ENCODE assay signal across 8 cellular contexts in genomic region chr1:244665771-244666217, GRCh38. TPM values are rescaled to one million over a fixed set of nuclear protein-coding genes. Genes with fewer than 3 reads are reported as not detected.
DNase-seq lines count a peak whose midpoint lies in the region; ATAC-seq, FAIRE-seq and TF ChIP-seq lines count a peak whose summit lies in the region.

No MANE protein-coding gene starts in this region.

- ATAC-seq in GM19455 (IDR thresholded peaks at IDR 0.05; ENCODE audit: unreplicated experiment) (peak; percentile 67), HG03457 (IDR thresholded peaks at IDR 0.05; ENCODE audit: unreplicated experiment) (peak; percentile 84)

- TF ChIP-seq POLR2A in GM12891 (IDR thresholded peaks at IDR 0.05; ENCODE audit: low read depth, low read length), result no peak

- DNase-seq in AG10803 (ENCODE audit: low read depth), result peak; percentile 52
- peak; percentile 28 for DNase-seq in brain microvascular endothelial cell
- DNase-seq in activated effector memory CD4-positive, alpha-beta T cell treated with Interleukin-2 at 50 U/mL for 16 hours, result no peak
- no peak for DNase-seq in NCI-H446 (lab: John Stamatoyannopoulos, UW)
- DNase-seq in GM12891 (ENCODE audit: insufficient read length, low spot score), result no peak
- no peak for DNase-seq in NCI-H2227 (lab: John Stamatoyannopoulos, UW; ENCODE audit: unreplicated experiment)

- H3K27me3 ChIP-seq in brain microvascular endothelial cell (replicated peaks), result no peaks in the 10 kb centered on the region

- TF ChIP-seq CTCF in AG10803 (conservative IDR thresholded peaks at IDR 0.05; ENCODE audit: low read length) (no peak), brain microvascular endothelial cell (IDR thresholded peaks at IDR 0.05; ENCODE audit: low read depth, low read length, missing control alignments) (no peak)

- in situ Hi-C loops in brain microvascular endothelial cell (cut with HindIII; ENCODE audit: low pct_ligation_motif_present, low sequenced_read_pairs), result no loop called here

- no peak overlapping the region for H3K27ac ChIP-seq in brain microvascular endothelial cell

- no peak overlapping the region for H3K4me3 ChIP-seq in AG10803 (ENCODE audit: low read length)
- no peak overlapping the region for H3K4me3 ChIP-seq in brain microvascular endothelial cell (ENCODE audit: low read depth, low read length)

- H3K36me3 ChIP-seq in brain microvascular endothelial cell (replicated peaks), result no peaks in the 10 kb centered on the region

- no peak for FAIRE-seq in GM12891 (lab: Jason Lieb, UNC)

TF ChIP-seq in GM12891, 5 proteins besides CTCF, POLR2A, EP300 and RAD21:
- TF ChIP-seq POU2F2 (IDR thresholded peaks at IDR 0.05; ENCODE audit: low read depth, low read length), result no peak

RNA-seq across cellular contexts. Expression of gene DESI2, which starts 12.9 kb away (rescaled TPM):
- polyA plus RNA-seq in GM12891 (2012; ENCODE audit: low read depth, missing spikeins), result 4.1 TPM

Comparison
In these comparisons a context has a peak if more than half of its experiments do, and no peak if none do; other contexts are left out.
1. DNase-seq: peak in AG10803 (single experiment) and brain microvascular endothelial cell (single experiment); none in activated effector memory CD4-positive, alpha-beta T cell treated with Interleukin-2 at 50 U/mL for 16 hours (single experiment), NCI-H446 (0 of 2), GM12891 (single experiment) and NCI-H2227 (single experiment).